In the genomic region with DNA sequence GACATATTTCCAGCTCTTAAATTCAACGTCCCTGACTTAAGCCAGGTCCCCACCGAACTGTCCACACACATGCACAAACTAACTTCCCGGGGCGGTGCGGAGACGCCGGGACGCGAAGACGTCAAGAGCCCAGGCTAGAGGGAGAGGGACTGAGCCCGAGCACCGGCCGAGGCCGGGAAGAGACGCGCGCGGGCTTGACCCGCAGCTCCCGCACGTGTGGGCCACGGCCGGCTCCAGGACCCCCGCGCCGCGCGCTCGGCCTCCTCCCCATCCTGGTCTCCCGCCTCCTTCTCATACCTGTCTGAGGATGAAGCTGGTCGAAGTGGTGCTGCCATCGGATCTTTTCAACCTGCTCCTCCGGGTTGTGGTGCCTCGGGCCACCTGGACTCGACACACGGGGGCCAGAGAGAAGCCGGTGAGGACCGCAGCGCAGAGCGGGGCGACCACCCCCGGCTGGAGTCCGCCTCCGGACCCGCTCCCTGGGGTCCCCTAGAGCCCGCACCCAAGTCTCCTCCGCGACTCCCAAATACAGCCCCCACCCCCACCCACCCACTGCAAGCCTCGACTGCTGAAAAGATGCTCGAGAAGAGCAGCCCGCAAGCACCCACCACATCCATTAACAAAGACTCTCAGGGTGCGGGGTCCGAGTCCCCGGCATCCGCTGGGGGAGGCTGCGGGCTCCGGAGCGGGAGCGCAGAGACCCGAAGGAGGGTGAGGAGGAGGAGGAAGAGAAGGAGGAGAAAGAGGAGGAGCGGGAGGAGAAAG, we compare ENCODE assay signal across 8 cellular contexts. TPM values are rescaled to one million over a fixed set of nuclear protein-coding genes. Genes with fewer than 3 reads are reported as not detected.
DNase-seq lines count a peak whose midpoint lies in the region; ATAC-seq and TF ChIP-seq lines count a peak whose summit lies in the region.

No MANE protein-coding gene starts in this region.

- peaks cover 56% of the 10 kb centered on the region for H3K27me3 ChIP-seq in MG63
- H3K27me3 ChIP-seq in suprapubic skin, result peaks cover 24% of the 10 kb centered on the region

- DNase-seq in 8988T, result peak; percentile 31
- DNase-seq in MG63, result peak; percentile 9
- DNase-seq in caudate nucleus (lab: John Stamatoyannopoulos, UW), result peak in 12 of 61 donors; percentile 10 to 61 (median 44)
- DNase-seq in left lobe of liver (ENCODE audit: low spot score), result no peak
- peak; percentile 68 to 80 for DNase-seq in suprapubic skin (ENCODE audit: low spot score in 2 of 2)

- peak; percentile 38 for ATAC-seq in GM18502 (IDR thresholded peaks at IDR 0.05; ENCODE audit: poor library complexity, unreplicated experiment)
- peak; percentile 70 for ATAC-seq in left lobe of liver
- ATAC-seq in HG03469 (IDR thresholded peaks at IDR 0.05; ENCODE audit: unreplicated experiment), result no peak
- ATAC-seq in GM19328 (IDR thresholded peaks at IDR 0.05; ENCODE audit: unreplicated experiment), result no peak

- TF ChIP-seq CTCF in suprapubic skin (IDR thresholded peaks at IDR 0.05), result no peak

- no peak for TF ChIP-seq POLR2A in suprapubic skin (IDR thresholded peaks at IDR 0.05)

- H3K9me3 ChIP-seq in MG63, result no peaks in the 10 kb centered on the region
- no peaks in the 10 kb centered on the region for H3K9me3 ChIP-seq in suprapubic skin

- H3K36me3 ChIP-seq in MG63 (no peaks in the 10 kb centered on the region), suprapubic skin (no peaks in the 10 kb centered on the region)

- H3K4me3 ChIP-seq in MG63 (peak overlapping the region; percentile 45), suprapubic skin (peak overlapping the region; percentile 66)

- peaks cover 35% of the 10 kb centered on the region for H3K4me1 ChIP-seq in suprapubic skin

- peak overlapping the region; percentile 48 for H3K27ac ChIP-seq in caudate nucleus (ENCODE audit: low read depth, low read length)
- H3K27ac ChIP-seq in suprapubic skin, result peak overlapping the region; percentile 62

- WGBS in suprapubic skin, result 0% methylated on average over 24 of the region's 61 CpGs

- no peak for TF ChIP-seq EP300 in suprapubic skin (IDR thresholded peaks at IDR 0.05)

RNA-seq across cellular contexts. Expression of a gene that starts 0.6 kb away (rescaled TPM):
- not detected in 2 replicates for total RNA-seq in MG63 (2014; rRNA removed; shearing (Covaris generic); ENCODE audit: low replicate concordance)
- total RNA-seq in left lobe of liver, result 0.20 TPM
- total RNA-seq in suprapubic skin, result 10 to 100 TPM in 2 of 4 donors, 1 to 10 TPM in 2; 7.6 to 14.5 (median 10.7) TPM

Comparison
In these comparisons a context has a peak if more than half of its experiments do, and no peak if none do; other contexts are left out.
1. ATAC-seq: peak in GM18502 (single experiment) and left lobe of liver (single experiment); none in HG03469 (single experiment) and GM19328 (single experiment).